In the genomic region with DNA sequence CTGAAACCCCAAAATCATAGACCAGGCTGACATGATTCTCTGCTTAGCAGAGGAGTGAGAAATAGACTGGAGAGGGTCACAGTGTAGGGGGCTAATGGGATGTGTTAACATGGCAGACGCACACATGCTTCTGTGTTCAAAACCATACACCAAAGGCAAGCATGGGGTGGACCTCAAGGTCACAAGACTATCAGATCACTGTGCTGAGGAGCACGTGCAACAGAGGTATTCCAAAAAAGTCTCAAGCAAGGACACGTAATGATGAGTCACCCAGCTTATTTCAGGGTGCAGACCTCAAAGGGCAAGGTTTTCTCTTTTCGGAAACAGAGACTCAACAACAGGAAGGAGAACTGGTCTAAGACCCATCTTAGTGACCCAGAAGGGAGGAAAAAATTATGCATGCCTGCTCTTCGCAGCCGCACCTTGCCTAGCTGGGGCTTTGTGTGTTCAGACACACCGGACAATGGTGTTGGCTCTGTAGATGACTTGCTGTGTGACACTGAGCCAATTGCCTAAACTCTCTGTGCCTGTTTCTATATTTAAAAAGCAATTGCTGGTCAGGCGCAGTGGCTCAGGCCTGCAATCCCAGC, we compare ENCODE assay signal across 8 cellular contexts. TPM values are rescaled to one million over a fixed set of nuclear protein-coding genes. Genes with fewer than 3 reads are reported as not detected.
DNase-seq lines count a peak whose midpoint lies in the region; ATAC-seq and TF ChIP-seq lines count a peak whose summit lies in the region.

No MANE protein-coding gene starts in this region.

- no peak overlapping the region for H3K4me3 ChIP-seq in fibroblast of mammary gland (ENCODE audit: control insufficient read depth, low read depth, low read length)

- POLR2A ChIA-PET in activated CD4-positive, alpha-beta T cell treated with anti-CD3 and anti-CD28 coated beads for 36 hours (lab: Charles Lee): interaction anchor here (0.5 to 1.2 kb wide), 3 partner anchors 16 to 169 kb away, joined by 3 to 4 read pairs (median 3); no protein-coding TSS in a partner anchor

- no peaks in the 10 kb centered on the region for H3K9me3 Mint-ChIP-seq in activated CD4-positive, alpha-beta T cell treated with anti-CD3 and anti-CD28 coated beads for 36 hours (ENCODE audit: low read depth)
- no peaks in the 10 kb centered on the region for H3K9me3 Mint-ChIP-seq in endothelial cell (ENCODE audit: unreplicated experiment)

- peak overlapping the region; percentile 79 for H3K27ac Mint-ChIP-seq in activated CD4-positive, alpha-beta T cell treated with anti-CD3 and anti-CD28 coated beads for 36 hours
- no peak overlapping the region for H3K27ac Mint-ChIP-seq in endothelial cell (ENCODE audit: unreplicated experiment)

- ATAC-seq in GM19035 (IDR thresholded peaks at IDR 0.05; ENCODE audit: unreplicated experiment): peak; percentile 66
- peak; percentile 49 for ATAC-seq in HG03469 (IDR thresholded peaks at IDR 0.05; ENCODE audit: unreplicated experiment)
- peak; percentile 81 for ATAC-seq in activated CD4-positive, alpha-beta T cell treated with anti-CD3 and anti-CD28 coated beads for 36 hours
- ATAC-seq in GM19395 (IDR thresholded peaks at IDR 0.05; ENCODE audit: unreplicated experiment): no peak

- no peak overlapping the region for H3K4me3 Mint-ChIP-seq in activated CD4-positive, alpha-beta T cell treated with anti-CD3 and anti-CD28 coated beads for 36 hours
- H3K4me3 Mint-ChIP-seq in endothelial cell (ENCODE audit: unreplicated experiment): no peak overlapping the region

- intact Hi-C loops in activated CD4-positive, alpha-beta T cell treated with anti-CD3 and anti-CD28 coated beads for 36 hours (cut with DNase I, micrococcal nuclease): loop anchor here (1.0 to 10.0 kb wide), 5 partner anchors 88 to 407 kb away; partner anchors contain the start of genes ATP6V1G1 (in 2 of the 2) and TMEM268 (in 1 of the 2)
- intact Hi-C loops in head of caudate nucleus (cut with DNase I): no loop called here

- H3K27me3 Mint-ChIP-seq in activated CD4-positive, alpha-beta T cell treated with anti-CD3 and anti-CD28 coated beads for 36 hours: no peaks in the 10 kb centered on the region
- peaks cover 11% of the 10 kb centered on the region for H3K27me3 Mint-ChIP-seq in endothelial cell (ENCODE audit: unreplicated experiment)

- no peaks in the 10 kb centered on the region for H3K36me3 Mint-ChIP-seq in activated CD4-positive, alpha-beta T cell treated with anti-CD3 and anti-CD28 coated beads for 36 hours (ENCODE audit: low read depth)
- H3K36me3 Mint-ChIP-seq in endothelial cell (ENCODE audit: low read depth, unreplicated experiment): no peaks in the 10 kb centered on the region

- peaks cover 25% of the 10 kb centered on the region for H3K4me1 Mint-ChIP-seq in activated CD4-positive, alpha-beta T cell treated with anti-CD3 and anti-CD28 coated beads for 36 hours
- peaks cover 6% of the 10 kb centered on the region for H3K4me1 Mint-ChIP-seq in endothelial cell (ENCODE audit: unreplicated experiment)

- TF ChIP-seq CTCF in fibroblast of mammary gland (conservative IDR thresholded peaks at IDR 0.05; ENCODE audit: control insufficient read depth, insufficient read depth, low read depth, low read length): no peak
- no peak for TF ChIP-seq CTCF in endothelial cell (IDR thresholded peaks at IDR 0.05; ENCODE audit: unreplicated experiment)

- DNase-seq in activated CD4-positive, alpha-beta T cell treated with anti-CD3 and anti-CD28 coated beads for 36 hours: peak; percentile 61
- DNase-seq in fibroblast of mammary gland (ENCODE audit: low read depth) (peak; percentile 89), head of caudate nucleus (no peak), NCI-H524 (lab: John Stamatoyannopoulos, UW) (no peak), endothelial cell (ENCODE audit: low spot score) (no peak)

- CTCF ChIA-PET in activated CD4-positive, alpha-beta T cell treated with anti-CD3 and anti-CD28 coated beads for 36 hours (lab: Charles Lee): interaction anchor here (0.5 to 6.4 kb wide), 4 partner anchors 18 to 168 kb away, joined by 3 to 55 read pairs (median 4); no protein-coding TSS in a partner anchor

RNA-seq across cellular contexts. Expression of gene WHRN, which starts 20.3 kb away (rescaled TPM):
- 1 to 10 TPM; 1.9 to 2.0 TPM for total RNA-seq in activated CD4-positive, alpha-beta T cell treated with anti-CD3 and anti-CD28 coated beads for 36 hours
- 4.1 TPM for total RNA-seq in endothelial cell (ENCODE audit: unreplicated experiment)

Comparison
In these comparisons a context has a peak if more than half of its experiments do, and no peak if none do; other contexts are left out.
1. DNase-seq: peak in activated CD4-positive, alpha-beta T cell treated with anti-CD3 and anti-CD28 coated beads for 36 hours (single experiment) and fibroblast of mammary gland (single experiment); none in head of caudate nucleus (0 of 42), NCI-H524 (0 of 2) and endothelial cell (single experiment).